In genomic region chr20:48697845-48698491, GRCh38 we compare ENCODE assay signal across 8 cellular contexts.
DNase-seq lines count a peak whose midpoint lies in the region; ATAC-seq, FAIRE-seq and TF ChIP-seq lines count a peak whose summit lies in the region.

No MANE protein-coding gene starts in this region.

- intact Hi-C loops in HepG2 (cut with micrococcal nuclease; ENCODE audit: unreplicated experiment), result no loop called here

- peaks cover 23% of the 10 kb centered on the region for H3K4me1 ChIP-seq in HepG2 (ENCODE audit: insufficient read depth, low read length)

- TF ChIP-seq EP300 in HepG2 (IDR thresholded peaks at IDR 0.05; ENCODE audit: low read depth in 2 of 2, low read length in 2 of 2) (no peak), HepG2 (CRISPR knock-in tag; IDR thresholded peaks at IDR 0.05; ENCODE audit: borderline replicate concordance) (no peak)

- H3K27ac ChIP-seq in HepG2 (ENCODE audit: extremely low read length, insufficient read depth, low read length), result no peak overlapping the region

- ATAC-seq in HepG2, result peak; percentile 86
- ATAC-seq in GM18498 (IDR thresholded peaks at IDR 0.05; ENCODE audit: unreplicated experiment), result no peak

- H3K79me2 ChIP-seq in HepG2 (ENCODE audit: insufficient read depth, low read length), result no peaks in the 10 kb centered on the region

- no peaks in the 10 kb centered on the region for H4K20me1 ChIP-seq in HepG2 (ENCODE audit: insufficient read depth, low read length)

- no peak overlapping the region for H3K4me3 ChIP-seq in bronchial epithelial cell (ENCODE audit: low read depth, low read length)
- H3K4me3 ChIP-seq in HepG2 (replicated peaks in 1 of 3; ENCODE audit: insufficient read depth in 1 of 3, low read depth in 2 of 3, low read length in 3 of 3), result no peak overlapping the region

- no TSS peak for BruUV-seq in HepG2 (replicated peaks; lab: Mats Ljungman, UMichigan)

- no peak for FAIRE-seq in bronchial epithelial cell (lab: Jason Lieb, UNC)
- FAIRE-seq in HepG2 (lab: Jason Lieb, UNC), result peak; percentile 90

- TF ChIP-seq POLR2A in HepG2 (IDR thresholded peaks at IDR 0.05; ENCODE audit: insufficient read depth in 1 of 2, low read depth in 2 of 2, low read length in 2 of 2), result no peak

- peak overlapping the region; percentile 20; the same call in 1 of the 2 replicates for H3K4me2 ChIP-seq in HepG2 (ENCODE audit: low read depth, low read length)

- H3K27me3 ChIP-seq in bronchial epithelial cell (ENCODE audit: control insufficient read depth, insufficient read depth, low read length) (no peaks in the 10 kb centered on the region), HepG2 (ENCODE audit: control insufficient read depth in 1 of 2, insufficient read depth in 2 of 2, low read length in 2 of 2) (no peaks in the 10 kb centered on the region)

- H2AFZ ChIP-seq in HepG2 (ENCODE audit: low read length), result no peak overlapping the region

- no peak overlapping the region for H3K9ac ChIP-seq in HepG2 (ENCODE audit: insufficient read depth, low read depth, low read length)

- no peaks in the 10 kb centered on the region for H3K9me3 ChIP-seq in HepG2 (ENCODE audit: low read length)

- WGBS in HepG2 (ENCODE audit: low lambda C conversion rate), result 7% methylated on average over 7 of the region's 8 CpGs

- TF ChIP-seq RAD21 in HepG2 (CRISPR knock-in tag; IDR thresholded peaks at IDR 0.05), result no peak

- TF ChIP-seq CTCF in bronchial epithelial cell (IDR thresholded peaks at IDR 0.05; ENCODE audit: insufficient read depth, low read length, severe bottlenecking), result no peak
- TF ChIP-seq CTCF in HepG2 (CRISPR knock-in tag; IDR thresholded peaks at IDR 0.05), result no peak; the same call in 1 of the 2 replicates

- POLR2A ChIA-PET in HepG2 (lab: Yijun Ruan, JAX), result interaction anchor here (0.9 kb wide), 1 partner anchor 29 kb away, joined by 3 read pairs; no protein-coding TSS in a partner anchor

- peak; percentile 37 for DNase-seq in DMS79 (lab: John Stamatoyannopoulos, UW)
- DNase-seq in NCI-H2196 treated with DMSO at 0.1 percent for 48 hours (lab: John Stamatoyannopoulos, UW; ENCODE audit: unreplicated experiment), result peak; percentile 23
- peak; percentile 63 for DNase-seq in bronchial epithelial cell (ENCODE audit: low read depth)
- peak; percentile 87 for DNase-seq in HepG2 (ENCODE audit: low spot score)
- DNase-seq in NCI-H1048 (lab: John Stamatoyannopoulos, UW), result no peak
- DNase-seq in RKO (ENCODE audit: low spot score), result no peak
- no peak for DNase-seq in GF-D8 (lab: John Stamatoyannopoulos, UW)

- in situ Hi-C loops in HepG2 (cut with HindIII; ENCODE audit: extremely low pct_ligation_motif_present, low pct_unique_long_range_greater_than_20kb), result no loop called here

- no peaks in the 10 kb centered on the region for H3K36me3 ChIP-seq in bronchial epithelial cell (ENCODE audit: control insufficient read depth, insufficient read depth, low read length)
- no peaks in the 10 kb centered on the region for H3K36me3 ChIP-seq in HepG2 (replicated peaks in 1 of 2; ENCODE audit: control insufficient read depth in 1 of 2, insufficient read depth in 2 of 2, low read length in 2 of 2)

- CTCF ChIA-PET in HepG2 (lab: Yijun Ruan, JAX; ENCODE audit: low intra/inter-chr PET ratio, low total read pairs), result interaction anchor here (2.1 kb wide), 1 partner anchor 40 kb away, joined by 7 read pairs; no protein-coding TSS in a partner anchor

TF ChIP-seq in HepG2, 621 proteins besides CTCF, POLR2A, EP300 and RAD21 (continues in another document):
- TF ChIP-seq ZNF451 (CRISPR knock-in tag; IDR thresholded peaks at IDR 0.05), result no peak
- no peak; the same call in 1 of the 2 replicates for TF ChIP-seq NR2F6 (IDR thresholded peaks at IDR 0.05)
- 0 out of 2 replicates have a peak, but pooled peaks have one; percentile 17 for TF ChIP-seq NR2F6 (CRISPR knock-in tag; IDR thresholded peaks at IDR 0.05)
- TF ChIP-seq ZNF234 (CRISPR knock-in tag; conservative IDR thresholded peaks at IDR 0.05), result no peak
- no peak for TF ChIP-seq ZNF800 (CRISPR knock-in tag; IDR thresholded peaks at IDR 0.05)
- TF ChIP-seq NRL (CRISPR knock-in tag; IDR thresholded peaks at IDR 0.05; ENCODE audit: borderline replicate concordance), result no peak
- no peak for TF ChIP-seq ZNF512 (CRISPR knock-in tag; IDR thresholded peaks at IDR 0.05)
- 0 out of 2 replicates have a peak, but pooled peaks have one; percentile 11 for TF ChIP-seq ZNF629 (CRISPR knock-in tag; conservative IDR thresholded peaks at IDR 0.05)
- TF ChIP-seq ZNF776 (CRISPR knock-in tag; IDR thresholded peaks at IDR 0.05), result peak; percentile 72; the same call in 1 of the 2 replicates
- TF ChIP-seq ZNF512B (CRISPR knock-in tag; IDR thresholded peaks at IDR 0.05; ENCODE audit: borderline replicate concordance), result no peak
- TF ChIP-seq SP5 (CRISPR knock-in tag; IDR thresholded peaks at IDR 0.05; ENCODE audit: borderline replicate concordance, low read depth), result no peak
- TF ChIP-seq, protein P1, sequence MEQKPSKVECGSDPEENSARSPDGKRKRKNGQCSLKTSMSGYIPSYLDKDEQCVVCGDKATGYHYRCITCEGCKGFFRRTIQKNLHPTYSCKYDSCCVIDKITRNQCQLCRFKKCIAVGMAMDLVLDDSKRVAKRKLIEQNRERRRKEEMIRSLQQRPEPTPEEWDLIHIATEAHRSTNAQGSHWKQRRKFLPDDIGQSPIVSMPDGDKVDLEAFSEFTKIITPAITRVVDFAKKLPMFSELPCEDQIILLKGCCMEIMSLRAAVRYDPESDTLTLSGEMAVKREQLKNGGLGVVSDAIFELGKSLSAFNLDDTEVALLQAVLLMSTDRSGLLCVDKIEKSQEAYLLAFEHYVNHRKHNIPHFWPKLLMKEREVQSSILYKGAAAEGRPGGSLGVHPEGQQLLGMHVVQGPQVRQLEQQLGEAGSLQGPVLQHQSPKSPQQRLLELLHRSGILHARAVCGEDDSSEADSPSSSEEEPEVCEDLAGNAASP (CRISPR knock-in tag; IDR thresholded peaks at IDR 0.05; ENCODE audit: borderline replicate concordance), result peak; percentile 61; the same call in 1 of the 2 replicates
- TF ChIP-seq LCORL (IDR thresholded peaks at IDR 0.05), result no peak; the same call in 1 of the 2 replicates
- TF ChIP-seq LCORL (CRISPR knock-in tag; IDR thresholded peaks at IDR 0.05), result peak; percentile 53; the same call in 1 of the 2 replicates
- no peak for TF ChIP-seq EEA1 (CRISPR knock-in tag; IDR thresholded peaks at IDR 0.05; ENCODE audit: borderline replicate concordance)
- no peak for TF ChIP-seq STAT5B (CRISPR knock-in tag; IDR thresholded peaks at IDR 0.05)
- TF ChIP-seq PAX8 (CRISPR knock-in tag; IDR thresholded peaks at IDR 0.05; ENCODE audit: borderline replicate concordance), result no peak
- no peak for TF ChIP-seq NFRKB (IDR thresholded peaks at IDR 0.05)
- peak; percentile 46 for TF ChIP-seq XRCC5 (optimal IDR thresholded peaks at IDR 0.05; ENCODE audit: low read length)
- TF ChIP-seq ZNF264 (CRISPR knock-in tag; IDR thresholded peaks at IDR 0.05), result no peak

Comparison
In these comparisons a context has a peak if more than half of its experiments do, and no peak if none do; other contexts are left out.
1. DNase-seq: peak in DMS79 (single experiment), NCI-H2196 treated with DMSO at 0.1 percent for 48 hours (single experiment), bronchial epithelial cell (single experiment) and HepG2 (single experiment); none in NCI-H1048 (single experiment), RKO (single experiment) and GF-D8 (single experiment).